In the genomic region with DNA sequence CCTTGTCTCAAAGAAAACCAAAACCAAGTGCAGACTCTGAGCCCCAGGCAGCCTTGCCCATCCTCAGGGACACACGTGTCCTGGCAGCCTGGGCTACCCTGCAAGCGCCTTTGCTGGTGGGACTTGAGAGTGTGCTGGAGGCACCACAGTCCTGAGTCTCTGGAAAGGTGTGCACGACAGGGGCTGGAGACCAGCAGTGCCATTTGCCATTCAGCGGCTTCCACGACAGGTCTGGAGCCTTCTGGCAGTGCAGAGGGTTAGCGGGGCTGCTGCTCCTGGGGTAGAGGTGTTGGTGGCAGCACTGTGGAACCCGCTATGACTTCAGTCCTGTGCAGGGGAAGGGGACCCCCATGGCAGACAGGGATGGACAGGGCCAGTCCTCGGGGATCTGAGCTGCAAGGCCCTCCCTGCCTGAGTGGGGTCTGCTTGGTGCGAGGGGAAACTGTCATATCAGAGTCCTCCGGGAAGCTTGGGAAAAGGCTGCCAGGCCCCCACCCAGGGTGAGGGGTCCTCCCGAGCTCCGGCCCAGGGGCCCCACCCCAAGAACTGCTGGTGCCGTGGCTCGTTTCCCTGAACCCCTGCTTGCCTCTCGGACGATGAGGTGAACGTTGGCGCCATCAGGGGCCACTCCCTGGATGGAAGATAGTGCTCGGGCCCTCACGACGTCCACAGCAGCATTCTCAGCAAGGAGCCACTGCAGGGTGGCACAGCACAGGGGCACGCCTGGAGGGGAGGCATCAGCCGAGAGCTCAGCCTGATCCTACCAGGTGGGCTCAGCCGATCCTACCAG, we compare ENCODE assay signal across 17 cellular contexts. TPM values are rescaled to one million over a fixed set of nuclear protein-coding genes. Genes with fewer than 3 reads are reported as not detected.
DNase-seq lines count a peak whose midpoint lies in the region; ATAC-seq, FAIRE-seq and TF ChIP-seq lines count a peak whose summit lies in the region.
"Had no signal": no experiment of that assay in that cellular context is flagged by ENCODE, and none has a peak within 500 bp of the region (broad histone marks: within the 10 kb centered on the region; RNA-seq: fewer than 3 reads in every experiment).

No MANE protein-coding gene starts in this region.

- H3K27me3 Mint-ChIP-seq in endothelial cell (ENCODE audit: unreplicated experiment) (peaks cover 8% of the 10 kb centered on the region), progenitor cell of endocrine pancreas (no peaks in the 10 kb centered on the region)
- H3K27me3 Mint-ChIP-seq: B cell had no signal

- CTCF ChIA-PET in K562 (lab: Yijun Ruan, JAX; ENCODE audit: low intra/inter-chr PET ratio) = no interaction called here

- no peak overlapping the region for H3K27ac ChIP-seq in right cardiac atrium (ENCODE audit: low read length)
- H3K27ac ChIP-seq in right atrium auricular region = no peak overlapping the region
- H3K27ac ChIP-seq in K562 (ENCODE audit: extremely low read depth, low read depth, low read length) = no peak overlapping the region
- H3K27ac ChIP-seq in osteoblast (ENCODE audit: low read depth, low read length) = no peak overlapping the region
- H3K27ac ChIP-seq: BLaER1 treated with 17β-estradiol and CSF1 and Interleukin-3, amounts not matched to agents 10 nM and 100 nM; HL-60 had no signal

- no peak overlapping the region for H3K4me2 ChIP-seq in K562 (ENCODE audit: insufficient read depth, low read length)
- H3K4me2 ChIP-seq in osteoblast (ENCODE audit: insufficient read depth, low read length) = no peak overlapping the region
- H3K4me2 ChIP-seq: BLaER1 treated with 17β-estradiol and CSF1 and Interleukin-3, amounts not matched to agents 10 nM and 100 nM had no signal

- DNase-seq in right cardiac atrium (peak in 2 of 3 donors; percentile 16 to 66), right atrium auricular region (ENCODE audit: low spot score) (no peak), K562 (ENCODE audit: extremely low read depth in 1 of 4, low spot score in 3 of 4) (no peak), osteoblast (ENCODE audit: insufficient read length, low spot score, missing footprints) (peak; percentile 69), endothelial cell (ENCODE audit: low spot score) (no peak), progenitor cell of endocrine pancreas (ENCODE audit: low spot score, unreplicated experiment) (no peak)
- DNase-seq: Calu3; CD8-positive, alpha-beta T cell; DMS79 treated with DMSO at 0.1 percent for 48 hours; H9; IMR-90 had no signal

- H3K27me3 ChIP-seq in right cardiac atrium (ENCODE audit: control insufficient read depth, insufficient read depth) (no peaks in the 10 kb centered on the region), right atrium auricular region (no peaks in the 10 kb centered on the region), K562 (ENCODE audit: control insufficient read depth in 2 of 2, insufficient read depth in 2 of 2, low read length in 2 of 2) (no peaks in the 10 kb centered on the region), osteoblast (ENCODE audit: insufficient read depth, low read length) (no peaks in the 10 kb centered on the region)
- H3K27me3 ChIP-seq: BLaER1 treated with 17β-estradiol and CSF1 and Interleukin-3, amounts not matched to agents 10 nM and 100 nM had no signal

- H3K27ac Mint-ChIP-seq in endothelial cell (ENCODE audit: unreplicated experiment) (no peak overlapping the region), progenitor cell of endocrine pancreas (no peak overlapping the region)
- H3K27ac Mint-ChIP-seq: B cell; CD8-positive, alpha-beta T cell; H9 had no signal

- H3K4me3 Mint-ChIP-seq in endothelial cell (ENCODE audit: unreplicated experiment) = no peak overlapping the region
- H3K4me3 Mint-ChIP-seq in progenitor cell of endocrine pancreas (ENCODE audit: low read depth) = no peak overlapping the region
- H3K4me3 Mint-ChIP-seq: B cell; CD8-positive, alpha-beta T cell; H9 had no signal

- H3K9me1 ChIP-seq in K562 (ENCODE audit: control insufficient read depth, insufficient read depth, low read length) = no peaks in the 10 kb centered on the region

- intact Hi-C loops in right cardiac atrium (cut with DNase I) (no loop called here), K562 (cut with micrococcal nuclease) (no loop called here)

- H3K4me1 ChIP-seq in right cardiac atrium (ENCODE audit: control insufficient read depth, insufficient read depth, low read length) (no peaks in the 10 kb centered on the region), right atrium auricular region (no peaks in the 10 kb centered on the region), K562 (replicated peaks in 1 of 2; ENCODE audit: control insufficient read depth in 2 of 2, insufficient read depth in 2 of 2, low read length in 2 of 2) (peaks cover 0 to 33% of the 10 kb centered on the region in 2 experiments; a peak in 3 of 5 replicates), osteoblast (ENCODE audit: insufficient read depth, low read length) (no peaks in the 10 kb centered on the region)

- 90% methylated on average over 24 of the region's 24 CpGs for WGBS in right cardiac atrium
- 86% methylated on average over 24 of the region's 24 CpGs for WGBS in K562 (ENCODE audit: insufficient coverage, low coverage, missing lambda C conversion rate)

- TF ChIP-seq EP300 in K562 (IDR thresholded peaks at IDR 0.05; ENCODE audit: low read length) = no peak

- POLR2A ChIA-PET in K562 (lab: Yijun Ruan, JAX) = interaction anchor here (1.9 kb wide), 1 partner anchor 12 kb away, joined by 6 read pairs; no protein-coding TSS in a partner anchor

- H3K36me3 Mint-ChIP-seq in endothelial cell (ENCODE audit: low read depth, unreplicated experiment) = peaks cover 9% of the 10 kb centered on the region
- peaks cover 8% of the 10 kb centered on the region for H3K36me3 Mint-ChIP-seq in progenitor cell of endocrine pancreas (ENCODE audit: insufficient read depth)

- FAIRE-seq in K562 (lab: Jason Lieb, UNC) = no peak
- FAIRE-seq: GM12878, GM19239, H1 had no signal

- in situ Hi-C loops in K562 (cut with MboI) = no loop called here

- TF ChIP-seq RAD21 in K562 (CRISPR knock-in tag; conservative IDR thresholded peaks at IDR 0.05 in 1 of 2, IDR thresholded peaks at IDR 0.05 in 1 of 2) = no peak

- H3K4me1 Mint-ChIP-seq in endothelial cell (ENCODE audit: unreplicated experiment) (peaks cover 4% of the 10 kb centered on the region), progenitor cell of endocrine pancreas (ENCODE audit: low read depth) (no peaks in the 10 kb centered on the region)
- H3K4me1 Mint-ChIP-seq: H9 had no signal

- TF ChIP-seq CTCF in right atrium auricular region (IDR thresholded peaks at IDR 0.05) = no peak
- no peak for TF ChIP-seq CTCF in K562 (IDR thresholded peaks at IDR 0.05 in 2 of 3, conservative IDR thresholded peaks at IDR 0.05 in 1 of 3; ENCODE audit: insufficient read depth in 2 of 3, low read depth in 1 of 3, low read length in 3 of 3)
- TF ChIP-seq CTCF in osteoblast (IDR thresholded peaks at IDR 0.05; ENCODE audit: extremely low read depth, low read depth, low read length) = no peak
- TF ChIP-seq CTCF in endothelial cell (IDR thresholded peaks at IDR 0.05; ENCODE audit: unreplicated experiment) = no peak
- no peak for TF ChIP-seq CTCF in progenitor cell of endocrine pancreas (IDR thresholded peaks at IDR 0.05; ENCODE audit: unreplicated experiment)

- H2AFZ ChIP-seq in K562 (ENCODE audit: low read depth, low read length) = no peak overlapping the region
- H2AFZ ChIP-seq in osteoblast (ENCODE audit: low read length) = no peak overlapping the region

- H3K36me3 ChIP-seq in right atrium auricular region (peaks cover 80% of the 10 kb centered on the region), K562 (ENCODE audit: control insufficient read depth, insufficient read depth, low read length) (peaks cover 83% of the 10 kb centered on the region), osteoblast (ENCODE audit: insufficient read depth, low read length) (peaks cover 80% of the 10 kb centered on the region)

- H4K20me1 ChIP-seq in K562 (replicated peaks; ENCODE audit: control insufficient read depth, insufficient read depth, low read length) (no peaks in the 10 kb centered on the region), osteoblast (ENCODE audit: insufficient read depth, low read length) (peaks cover 19% of the 10 kb centered on the region)

- H3K79me2 ChIP-seq in K562 (ENCODE audit: control insufficient read depth, insufficient read depth, low read length) (peaks cover 15% of the 10 kb centered on the region), osteoblast (ENCODE audit: insufficient read depth, low read length) (peaks cover 25% of the 10 kb centered on the region)

- TF ChIP-seq POLR2A in K562 (conservative IDR thresholded peaks at IDR 0.05) = no peak

- ATAC-seq in right cardiac atrium = no peak
- no peak for ATAC-seq in K562
- ATAC-seq: CD8-positive, alpha-beta T cell; GM12878 had no signal

- no TSS peak for BruUV-seq in K562 (replicated peaks; lab: Mats Ljungman, UMichigan)

- H3K9ac ChIP-seq in K562 (ENCODE audit: insufficient read depth in 1 of 2, low read depth in 2 of 2, low read length in 2 of 2) = peak overlapping the region in 1 of 2 experiments; percentile 50; a peak in 1 of 4 replicates
- H3K9ac ChIP-seq: BLaER1 treated with 17β-estradiol and CSF1 and Interleukin-3, amounts not matched to agents 10 nM and 100 nM had no signal

- no peaks in the 10 kb centered on the region for H3K9me3 ChIP-seq in right cardiac atrium (ENCODE audit: control insufficient read depth, low read length)
- H3K9me3 ChIP-seq in right atrium auricular region = no peaks in the 10 kb centered on the region
- H3K9me3 ChIP-seq in K562 (replicated peaks; ENCODE audit: control insufficient read depth, insufficient read depth, low read depth, low read length) = no peaks in the 10 kb centered on the region
- no peaks in the 10 kb centered on the region for H3K9me3 ChIP-seq in osteoblast (ENCODE audit: low read depth, low read length)
- H3K9me3 ChIP-seq: BLaER1 treated with 17β-estradiol and CSF1 and Interleukin-3, amounts not matched to agents 10 nM and 100 nM had no signal

- H3K9me3 Mint-ChIP-seq in endothelial cell (ENCODE audit: unreplicated experiment) = no peaks in the 10 kb centered on the region
- H3K9me3 Mint-ChIP-seq in progenitor cell of endocrine pancreas (ENCODE audit: low read depth) = no peaks in the 10 kb centered on the region
- H3K9me3 Mint-ChIP-seq: CD8-positive, alpha-beta T cell; H9 had no signal

- H3K4me3 ChIP-seq in right cardiac atrium (ENCODE audit: low read length) (no peak overlapping the region), right atrium auricular region (no peak overlapping the region), K562 (no peak overlapping the region), osteoblast (ENCODE audit: insufficient read depth, low read length) (no peak overlapping the region)
- H3K4me3 ChIP-seq: BLaER1 treated with 17β-estradiol and CSF1 and Interleukin-3, amounts not matched to agents 10 nM and 100 nM; GM12878 had no signal

RNA-seq across cellular contexts. Expression of gene FAAP100, which starts 6.8 kb away (rescaled TPM):
- total RNA-seq in right cardiac atrium = 10 to 100 TPM; 12.0 to 15.3 (median 13.5) TPM
- 13.0 TPM for polyA plus RNA-seq in right cardiac atrium
- 10 to 100 TPM; 12.8 to 13.7 TPM for total RNA-seq in right atrium auricular region
- 44.9 and 197 TPM in 2 replicates for total RNA-seq in K562 (2011; cell fraction: chromatin; rRNA removed; ENCODE audit: low replicate concordance)
- total RNA-seq in K562 (2011; cell fraction: nucleolus; rRNA removed) = 108 and 129 TPM in 2 replicates
- total RNA-seq in K562 (2011; cell fraction: nucleoplasm; rRNA removed) = 63.6 and 65.2 TPM in 2 replicates
- 33.2 and 39.0 TPM in 2 replicates for total RNA-seq in K562 (2014; rRNA removed)
- total RNA-seq in K562 (2014; rRNA removed; fragmentation: Illumina TruSeq; extraction: Trizol) = 3.9 and 8.6 TPM in 2 replicates
- 18.9 and 20.9 TPM in 2 replicates for total RNA-seq in K562 (2015; rRNA removed; fragmentation: Illumina TruSeq; extraction: Trizol)
- total RNA-seq in K562 (2021) = 51.2 and 52.5 TPM in 2 replicates
- 12.6 and 15.2 TPM in 2 replicates for polyA plus RNA-seq in K562 (2011; rRNA removed)
- 18.3 and 47.5 TPM in 2 replicates for polyA plus RNA-seq in K562 (2011; cell fraction: cytosol; rRNA removed)
- 42.7 and 112 TPM in 2 replicates for polyA plus RNA-seq in K562 (2011; cell fraction: nucleus; rRNA removed)
- polyA plus RNA-seq in K562 (2012) = 22.5 and 27.7 TPM in 2 replicates
- 7.6 and 25.3 TPM in 2 replicates for polyA plus RNA-seq in K562 (2014; fragmentation: Illumina TruSeq; extraction: Trizol)
- polyA plus RNA-seq in K562 (2014; fragmentation: Nextera tagmentation; extraction: Ambion mirVana) = under 1 TPM; 0.31 to 0.69 TPM
- 38.6 and 42.4 TPM in 2 replicates for polyA plus RNA-seq in K562 (2014; rRNA removed)
- polyA minus RNA-seq in K562 (2011; rRNA and poly(A)+ RNA removed) = 4.7 and 7.0 TPM in 2 replicates
- 19.5 and 23.0 TPM in 2 replicates for polyA minus RNA-seq in K562 (2011; cell fraction: cytosol; rRNA and poly(A)+ RNA removed)
- polyA minus RNA-seq in K562 (2011; cell fraction: nucleus; rRNA and poly(A)+ RNA removed) = 58.6 and 62.1 TPM in 2 replicates
- total RNA-seq in osteoblast = 43.0 and 44.5 TPM in 2 replicates
- total RNA-seq in endothelial cell (ENCODE audit: unreplicated experiment) = 40.6 TPM
- total RNA-seq in progenitor cell of endocrine pancreas = 46.5 and 47.7 TPM in 2 replicates

RNA-seq across cellular contexts. Expression of gene FSCN2, which starts 17.2 kb away (rescaled TPM):
- under 1 TPM; 0.45 to 0.63 (median 0.53) TPM for total RNA-seq in right cardiac atrium
- polyA plus RNA-seq in right cardiac atrium = 0.48 TPM
- total RNA-seq in right atrium auricular region = under 1 TPM; 0.63 to 0.74 TPM
- total RNA-seq in K562 (2011; cell fraction: chromatin; rRNA removed; ENCODE audit: low replicate concordance) = 0.23 TPM in 1 of 2 replicates, not detected in the other
- total RNA-seq in K562 (2011; cell fraction: nucleolus; rRNA removed) = 0.26 and 0.33 TPM in 2 replicates
- total RNA-seq in K562 (2011; cell fraction: nucleoplasm; rRNA removed) = 0.37 TPM in 1 of 2 replicates, not detected in the other
- not detected in 2 replicates for total RNA-seq in K562 (2014; rRNA removed)
- not detected in 2 replicates for total RNA-seq in K562 (2014; rRNA removed; fragmentation: Illumina TruSeq; extraction: Trizol)
- total RNA-seq in K562 (2015; rRNA removed; fragmentation: Illumina TruSeq; extraction: Trizol) = not detected in 2 replicates
- not detected in 2 replicates for total RNA-seq in K562 (2021)
- not detected in 2 replicates for polyA plus RNA-seq in K562 (2011; rRNA removed)
- not detected in 2 replicates for polyA plus RNA-seq in K562 (2011; cell fraction: cytosol; rRNA removed)
- 0.14 TPM in 1 of 2 replicates, not detected in the other for polyA plus RNA-seq in K562 (2011; cell fraction: nucleus; rRNA removed)
- polyA plus RNA-seq in K562 (2012) = 0.25 and 0.30 TPM in 2 replicates
- not detected in 2 replicates for polyA plus RNA-seq in K562 (2014; fragmentation: Illumina TruSeq; extraction: Trizol)
- polyA plus RNA-seq in K562 (2014; fragmentation: Nextera tagmentation; extraction: Ambion mirVana) = not detected
- 0.08 TPM in 1 of 2 replicates, not detected in the other for polyA plus RNA-seq in K562 (2014; rRNA removed)
- not detected in 2 replicates for polyA minus RNA-seq in K562 (2011; rRNA and poly(A)+ RNA removed)
- not detected in 2 replicates for polyA minus RNA-seq in K562 (2011; cell fraction: cytosol; rRNA and poly(A)+ RNA removed)
- 0.13 TPM in 1 of 2 replicates, not detected in the other for polyA minus RNA-seq in K562 (2011; cell fraction: nucleus; rRNA and poly(A)+ RNA removed)
- 2.9 and 5.1 TPM in 2 replicates for total RNA-seq in osteoblast
- 1.5 TPM for total RNA-seq in endothelial cell (ENCODE audit: unreplicated experiment)
- 4.8 and 5.3 TPM in 2 replicates for total RNA-seq in progenitor cell of endocrine pancreas

RNA-seq across cellular contexts. Expression of gene ACTG1, which starts 32.8 kb away (rescaled TPM):
- total RNA-seq in right cardiac atrium (100 to 1,000 TPM; 347 to 772 (median 510) TPM), right atrium auricular region (1,000 to 10,000 TPM; 1,076 to 1,610 TPM), K562 (2014; rRNA removed) (1,572 and 2,328 TPM in 2 replicates), K562 (2014; rRNA removed; fragmentation: Illumina TruSeq; extraction: Trizol) (512 and 566 TPM in 2 replicates), K562 (2015; rRNA removed; fragmentation: Illumina TruSeq; extraction: Trizol) (568 and 574 TPM in 2 replicates), K562 (2021) (1,775 and 1,801 TPM in 2 replicates), osteoblast (10,373 and 13,273 TPM in 2 replicates), endothelial cell (ENCODE audit: unreplicated experiment) (4,184 TPM), progenitor cell of endocrine pancreas (3,227 and 3,279 TPM in 2 replicates)
- polyA plus RNA-seq in right cardiac atrium (410 TPM), K562 (2011; rRNA removed) (224 and 602 TPM in 2 replicates), K562 (2014; fragmentation: Illumina TruSeq; extraction: Trizol) (990 and 2,987 TPM in 2 replicates), K562 (2014; fragmentation: Nextera tagmentation; extraction: Ambion mirVana) (100 to 1,000 TPM; 259 to 386 TPM), K562 (2014; rRNA removed) (831 and 1,109 TPM in 2 replicates)
- total RNA-seq in K562 (2011; cell fraction: chromatin; rRNA removed; ENCODE audit: low replicate concordance) = 264 and 482 TPM in 2 replicates
- 393 and 500 TPM in 2 replicates for total RNA-seq in K562 (2011; cell fraction: nucleolus; rRNA removed)
- total RNA-seq in K562 (2011; cell fraction: nucleoplasm; rRNA removed) = 388 and 427 TPM in 2 replicates
- polyA plus RNA-seq in K562 (2011; cell fraction: cytosol; rRNA removed) = 901 and 1,415 TPM in 2 replicates
- polyA plus RNA-seq in K562 (2011; cell fraction: nucleus; rRNA removed) = 1,206 and 1,333 TPM in 2 replicates
- 1,311 and 3,206 TPM in 2 replicates for polyA plus RNA-seq in K562 (2012)
- 205 and 410 TPM in 2 replicates for polyA minus RNA-seq in K562 (2011; rRNA and poly(A)+ RNA removed)
- polyA minus RNA-seq in K562 (2011; cell fraction: cytosol; rRNA and poly(A)+ RNA removed) = 580 and 1,178 TPM in 2 replicates
- 230 and 388 TPM in 2 replicates for polyA minus RNA-seq in K562 (2011; cell fraction: nucleus; rRNA and poly(A)+ RNA removed)

Comparison
In these comparisons a context has a peak if more than half of its experiments do, and no peak if none do; other contexts are left out.
1. DNase-seq: peak in right cardiac atrium (2 of 3) and osteoblast (single experiment); none in right atrium auricular region (single experiment), K562 (0 of 4), endothelial cell (single experiment) and progenitor cell of endocrine pancreas (single experiment).